ENCODE assay signal across 1 cellular context in the genomic region with DNA sequence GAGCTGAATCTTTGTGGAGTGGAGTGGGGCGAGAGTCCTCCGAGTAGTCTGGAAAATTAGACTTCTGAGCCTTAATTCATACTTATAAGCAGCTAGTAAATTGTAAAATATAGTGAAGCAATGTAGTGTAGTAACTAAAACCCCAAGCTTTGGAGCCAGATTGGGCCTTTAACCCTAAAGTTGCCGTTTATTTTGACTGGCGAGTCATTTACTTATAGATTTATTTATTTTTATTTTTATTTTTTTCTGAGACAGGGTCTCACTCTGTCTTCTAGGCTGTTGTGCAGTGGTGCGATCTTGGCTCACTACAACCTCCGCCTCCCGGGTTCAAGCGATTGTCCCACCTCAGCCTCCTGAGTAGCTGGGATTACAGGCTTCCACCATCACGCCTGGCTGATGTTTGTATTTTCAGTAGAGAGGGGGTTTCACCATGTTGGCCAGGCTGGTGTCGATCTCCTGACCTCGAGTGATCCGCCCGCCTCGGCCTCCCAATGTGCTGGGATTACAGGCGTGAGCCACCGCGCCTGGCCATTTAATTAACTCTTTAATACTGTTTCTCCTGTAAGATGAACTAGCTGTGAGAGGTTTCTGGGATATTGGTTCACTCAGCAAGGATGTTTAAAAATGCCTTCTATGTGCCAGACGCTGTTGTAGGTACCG.
TF ChIP-seq lines count a peak whose summit lies in the region.

No MANE protein-coding gene starts in this region.

TF ChIP-seq in IMR-90, 13 proteins besides CTCF, POLR2A, EP300 and RAD21:
- TF ChIP-seq, protein P1, sequence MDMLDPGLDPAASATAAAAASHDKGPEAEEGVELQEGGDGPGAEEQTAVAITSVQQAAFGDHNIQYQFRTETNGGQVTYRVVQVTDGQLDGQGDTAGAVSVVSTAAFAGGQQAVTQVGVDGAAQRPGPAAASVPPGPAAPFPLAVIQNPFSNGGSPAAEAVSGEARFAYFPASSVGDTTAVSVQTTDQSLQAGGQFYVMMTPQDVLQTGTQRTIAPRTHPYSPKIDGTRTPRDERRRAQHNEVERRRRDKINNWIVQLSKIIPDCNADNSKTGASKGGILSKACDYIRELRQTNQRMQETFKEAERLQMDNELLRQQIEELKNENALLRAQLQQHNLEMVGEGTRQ (IDR thresholded peaks at IDR 0.05; ENCODE audit: low read depth, low read length) = no peak
- TF ChIP-seq MAFK (IDR thresholded peaks at IDR 0.05; ENCODE audit: low read depth, low read length) = no peak
- TF ChIP-seq RCOR1 (IDR thresholded peaks at IDR 0.05; ENCODE audit: insufficient replicate concordance, low read length) = no peak
- no peak for TF ChIP-seq NFE2L2 (IDR thresholded peaks at IDR 0.05; ENCODE audit: low read depth, low read length)
- TF ChIP-seq MXI1 (IDR thresholded peaks at IDR 0.05; ENCODE audit: borderline replicate concordance, low read depth, low read length) = no peak
- TF ChIP-seq FOS (IDR thresholded peaks at IDR 0.05; ENCODE audit: low read depth, low read length) = no peak
- TF ChIP-seq CEBPB (IDR thresholded peaks at IDR 0.05; ENCODE audit: low read depth, low read length) = no peak
- TF ChIP-seq RFX5 (IDR thresholded peaks at IDR 0.05; ENCODE audit: low read depth, low read length) = no peak
- TF ChIP-seq, protein P2, sequence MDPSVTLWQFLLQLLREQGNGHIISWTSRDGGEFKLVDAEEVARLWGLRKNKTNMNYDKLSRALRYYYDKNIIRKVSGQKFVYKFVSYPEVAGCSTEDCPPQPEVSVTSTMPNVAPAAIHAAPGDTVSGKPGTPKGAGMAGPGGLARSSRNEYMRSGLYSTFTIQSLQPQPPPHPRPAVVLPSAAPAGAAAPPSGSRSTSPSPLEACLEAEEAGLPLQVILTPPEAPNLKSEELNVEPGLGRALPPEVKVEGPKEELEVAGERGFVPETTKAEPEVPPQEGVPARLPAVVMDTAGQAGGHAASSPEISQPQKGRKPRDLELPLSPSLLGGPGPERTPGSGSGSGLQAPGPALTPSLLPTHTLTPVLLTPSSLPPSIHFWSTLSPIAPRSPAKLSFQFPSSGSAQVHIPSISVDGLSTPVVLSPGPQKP (IDR thresholded peaks at IDR 0.05; ENCODE audit: borderline replicate concordance, low read depth, low read length) = no peak
- TF ChIP-seq MAZ (IDR thresholded peaks at IDR 0.05; ENCODE audit: borderline replicate concordance, low read depth, low read length) = no peak
- TF ChIP-seq CHD1 (IDR thresholded peaks at IDR 0.05; ENCODE audit: low read depth, low read length) = no peak
- no peak for TF ChIP-seq SMC3 (IDR thresholded peaks at IDR 0.05; ENCODE audit: low read depth, low read length)
